ENCODE assay signal across 25 cellular contexts in genomic region chr2:37191253-37191652, GRCh38. TPM values are rescaled to one million over a fixed set of nuclear protein-coding genes. Genes with fewer than 3 reads are reported as not detected.
"Had no signal": no experiment of that assay in that cellular context is flagged by ENCODE, and none has a peak within 500 bp of the region (broad histone marks: within the 10 kb centered on the region; RNA-seq: fewer than 3 reads in every experiment).

No MANE protein-coding gene starts in this region.

- H3K27me3 ChIP-seq: dorsolateral prefrontal cortex, gastrocnemius medialis, tibial nerve, uterus had no signal

- H3K27ac ChIP-seq: dorsolateral prefrontal cortex, gastrocnemius medialis, uterus, VCaP had no signal

- H3K9me3 ChIP-seq: gastrocnemius medialis, heart right ventricle, tibial nerve, uterus had no signal

- H3K36me3 ChIP-seq: gastrocnemius medialis, heart right ventricle, tibial nerve, uterus had no signal

- H3K4me1 ChIP-seq: gastrocnemius medialis, uterus had no signal

- H3K4me3 ChIP-seq: dorsolateral prefrontal cortex, gastrocnemius medialis, heart right ventricle, lung, tibial nerve, uterus had no signal

- DNase-seq: activated CD4-positive, alpha-beta memory T cell treated with anti-CD3 and anti-CD28 coated beads for 36 hours; activated effector memory CD4-positive, alpha-beta T cell treated with Interleukin-2 at 50 U/mL for 16 hours; activated naive CD4-positive, alpha-beta T cell treated with anti-CD3 and anti-CD28 coated beads, Interleukin-2, amount 50 U/mL, for 16 hours; activated T-cell treated with anti-CD3 and anti-CD28 coated beads, Interleukin-2, amount 50 U/mL, for 4 hours; dorsolateral prefrontal cortex; erythroblast; gastrocnemius medialis; heart right ventricle; naive B cell; posterior cingulate gyrus; retina; stimulated activated CD4-positive, alpha-beta T cell treated with anti-CD3 and anti-CD28 coated beads, Interleukin-15, amount 100 ng/mL, for 24 hours; stimulated activated CD4-positive, alpha-beta T cell treated with anti-CD3 and anti-CD28 coated beads, Interleukin-4, amount 100 ng/mL, for 1 hour; stimulated activated naive B cell treated with anti-CD40 and anti-IgM and Interleukin-4, amounts not matched to agents 10 μg/mL and 1 μg/mL and 100 μg/mL, for 72 hours; substantia nigra; uterus had no signal

- FAIRE-seq: islet of Langerhans had no signal

RNA-seq across cellular contexts. Expression of gene SULT6B1, which starts 2.8 kb away (rescaled TPM):
- total RNA-seq: activated CD4-positive, alpha-beta memory T cell treated with anti-CD3 and anti-CD28 coated beads for 36 hours; activated T-cell treated with anti-CD3 and anti-CD28 coated beads, Interleukin-2, amount 50 U/mL, for 4 hours; chondrocyte; dorsolateral prefrontal cortex; gastrocnemius medialis; heart right ventricle; lung; mononuclear cell; skeletal muscle tissue; T-helper 1 cell treated with Interleukin-12 subunit alpha and Interleukin-12 subunit beta and Interleukin-4 antibody, amounts not matched to agents 30 ng/mL and 1 ng/mL, for 36 hours; tibial nerve; uterus had no signal
- polyA plus RNA-seq: adipose tissue, heart right ventricle, lung had no signal

RNA-seq across cellular contexts. Expression of gene CEBPZOS, which starts 5.0 kb away (rescaled TPM):
- total RNA-seq: chondrocyte had no signal
